ENCODE assay signal across 20 cellular contexts in genomic region chr7:134549366-134549765, GRCh38. TPM values are rescaled to one million over a fixed set of nuclear protein-coding genes. Genes with fewer than 3 reads are reported as not detected.
DNase-seq lines count a peak whose midpoint lies in the region; ATAC-seq and TF ChIP-seq lines count a peak whose summit lies in the region.
"Had no signal": no experiment of that assay in that cellular context is flagged by ENCODE, and none has a peak within 500 bp of the region (broad histone marks: within the 10 kb centered on the region; RNA-seq: fewer than 3 reads in every experiment).

No MANE protein-coding gene starts in this region.

- no peaks in the 10 kb centered on the region for H3F3A ChIP-seq in GM23338 (replicated peaks; ENCODE audit: low read depth)

- H4K20me1 ChIP-seq in GM23338 (replicated peaks; ENCODE audit: insufficient read depth), result no peaks in the 10 kb centered on the region

- H3K9me3 ChIP-seq in adipocyte (ENCODE audit: control insufficient read depth, low read length), result no peaks in the 10 kb centered on the region

- H3K36me3 ChIP-seq in GM23338 (ENCODE audit: insufficient read depth) (no peaks in the 10 kb centered on the region), adipocyte (ENCODE audit: control insufficient read depth, insufficient read depth, low read length, severe bottlenecking) (no peaks in the 10 kb centered on the region)

- peaks cover 4% of the 10 kb centered on the region for H3K9me2 ChIP-seq in GM23338 (ENCODE audit: insufficient read depth)

- CTCF ChIA-PET in activated CD8-positive, alpha-beta T cell treated with anti-CD3 and anti-CD28 coated beads, Interleukin-2, amount 10 ng/mL, durations not matched to agents 7 days and 5 days (lab: Charles Lee), result interaction anchor here (1.4 to 4.7 kb wide), 3 partner anchors 9 to 116 kb away, joined by 3 to 51 read pairs (median 7); no protein-coding TSS in a partner anchor

- H2AFZ ChIP-seq in GM23338, result peak overlapping the region; percentile 63; the same call in 1 of the 2 replicates

- no peaks in the 10 kb centered on the region for H3K79me2 ChIP-seq in GM23338 (replicated peaks; ENCODE audit: insufficient read depth)

- H3K27me3 Mint-ChIP-seq in GM23338 (ENCODE audit: insufficient read depth, low read depth, poor library complexity) (peaks cover 7% of the 10 kb centered on the region), nephron (ENCODE audit: low read depth) (peaks cover 26% of the 10 kb centered on the region)
- H3K27me3 Mint-ChIP-seq in stimulated activated memory B cell treated with anti-CD40 and anti-IgM and Interleukin-4, amounts not matched to agents 10 μg/mL and 1 μg/mL and 100 μg/mL, for 72 hours, result peaks cover 57% of the 10 kb centered on the region
- peaks cover 11% of the 10 kb centered on the region for H3K27me3 Mint-ChIP-seq in activated CD8-positive, alpha-beta T cell treated with anti-CD3 and anti-CD28 coated beads, Interleukin-2, amount 10 ng/mL, durations not matched to agents 7 days and 5 days (ENCODE audit: low read depth)

- H3K36me3 Mint-ChIP-seq in GM23338 (ENCODE audit: low read depth) (no peaks in the 10 kb centered on the region), nephron (ENCODE audit: low read depth) (no peaks in the 10 kb centered on the region)
- H3K36me3 Mint-ChIP-seq in stimulated activated memory B cell treated with anti-CD40 and anti-IgM and Interleukin-4, amounts not matched to agents 10 μg/mL and 1 μg/mL and 100 μg/mL, for 72 hours, result no peaks in the 10 kb centered on the region
- H3K36me3 Mint-ChIP-seq in activated CD8-positive, alpha-beta T cell treated with anti-CD3 and anti-CD28 coated beads, Interleukin-2, amount 10 ng/mL, durations not matched to agents 7 days and 5 days (ENCODE audit: low read depth), result no peaks in the 10 kb centered on the region
- H3K36me3 Mint-ChIP-seq: CD14-positive monocyte had no signal

- H3K27me3 ChIP-seq in GM23338 (ENCODE audit: insufficient read depth) (no peaks in the 10 kb centered on the region), adipocyte (replicated peaks; ENCODE audit: control insufficient read depth, insufficient read depth, low read length) (peaks cover 9% of the 10 kb centered on the region)

- H3K4me3 Mint-ChIP-seq in GM23338 (no peak overlapping the region; the same call in 2 of the 3 replicates), nephron (peak overlapping the region in 1 of 3 experiments; percentile 40)
- H3K4me3 Mint-ChIP-seq in stimulated activated memory B cell treated with anti-CD40 and anti-IgM and Interleukin-4, amounts not matched to agents 10 μg/mL and 1 μg/mL and 100 μg/mL, for 72 hours, result no peak overlapping the region
- H3K4me3 Mint-ChIP-seq in activated CD8-positive, alpha-beta T cell treated with anti-CD3 and anti-CD28 coated beads, Interleukin-2, amount 10 ng/mL, durations not matched to agents 7 days and 5 days, result no peak overlapping the region
- H3K4me3 Mint-ChIP-seq: CD14-positive monocyte, HFFc6 had no signal

- no peak overlapping the region for H3K27ac ChIP-seq in GM23338 (ENCODE audit: low read depth)
- H3K27ac ChIP-seq: RWPE1 had no signal

- H3K4me1 ChIP-seq in GM23338 (ENCODE audit: insufficient read depth) (peaks cover 21% of the 10 kb centered on the region), adipocyte (ENCODE audit: control insufficient read depth, insufficient read depth, low read length) (peaks cover 21% of the 10 kb centered on the region)

- H3K9me3 Mint-ChIP-seq in GM23338 (no peaks in the 10 kb centered on the region; the same call in 2 of the 3 replicates), nephron (no peaks in the 10 kb centered on the region)
- H3K9me3 Mint-ChIP-seq in stimulated activated memory B cell treated with anti-CD40 and anti-IgM and Interleukin-4, amounts not matched to agents 10 μg/mL and 1 μg/mL and 100 μg/mL, for 72 hours, result no peaks in the 10 kb centered on the region
- no peaks in the 10 kb centered on the region for H3K9me3 Mint-ChIP-seq in activated CD8-positive, alpha-beta T cell treated with anti-CD3 and anti-CD28 coated beads, Interleukin-2, amount 10 ng/mL, durations not matched to agents 7 days and 5 days (ENCODE audit: insufficient read depth)
- H3K9me3 Mint-ChIP-seq: CD14-positive monocyte, HFFc6 had no signal

- TF ChIP-seq CTCF in GM23338 (conservative IDR thresholded peaks at IDR 0.05; ENCODE audit: low read depth in 2 of 2) (no peak), nephron (IDR thresholded peaks at IDR 0.05; ENCODE audit: unreplicated experiment in 3 of 3) (no peak)

- H3K27ac Mint-ChIP-seq in GM23338, result no peak overlapping the region
- H3K27ac Mint-ChIP-seq in nephron, result peak overlapping the region in 2 of 3 experiments; percentile 3 to 19
- H3K27ac Mint-ChIP-seq in stimulated activated memory B cell treated with anti-CD40 and anti-IgM and Interleukin-4, amounts not matched to agents 10 μg/mL and 1 μg/mL and 100 μg/mL, for 72 hours, result peak overlapping the region; percentile 62
- no peak overlapping the region for H3K27ac Mint-ChIP-seq in activated CD8-positive, alpha-beta T cell treated with anti-CD3 and anti-CD28 coated beads, Interleukin-2, amount 10 ng/mL, durations not matched to agents 7 days and 5 days
- H3K27ac Mint-ChIP-seq: CD14-positive monocyte, HFFc6 had no signal

- H3K4me2 ChIP-seq in GM23338, result no peak overlapping the region

- no peak for DNase-seq in GM23338 (ENCODE audit: low spot score)
- no peak for DNase-seq in adipocyte (ENCODE audit: low read depth)
- no peak for DNase-seq in NCI-H1092 treated with DMSO at 0.1 percent for 48 hours (lab: John Stamatoyannopoulos, UW)
- DNase-seq in activated CD8-positive, alpha-beta T cell treated with anti-CD3 and anti-CD28 coated beads, Interleukin-2, amount 10 ng/mL, durations not matched to agents 7 days and 5 days, result no peak
- DNase-seq: GF-D8, KG1, NCI-H1048, NCI-H146, NCI-H2081 treated with DMSO at 0.1 percent for 48 hours, NCI-H345, NCI-H526 treated with DMSO at 0.1 percent for 48 hours had no signal

- H3K9ac ChIP-seq in adipocyte (ENCODE audit: low read length), result no peak overlapping the region

- ATAC-seq in GM23338, result no peak
- ATAC-seq in stimulated activated memory B cell treated with anti-CD40 and anti-IgM and Interleukin-4, amounts not matched to agents 10 μg/mL and 1 μg/mL and 100 μg/mL, for 72 hours, result no peak
- ATAC-seq in activated CD4-positive, CD25-positive, alpha-beta regulatory T cell treated with anti-CD3 and anti-CD28 coated beads, Interleukin-2, amount 50 U/mL, for 24 hours, result no peak
- no peak for ATAC-seq in activated CD8-positive, alpha-beta T cell treated with anti-CD3 and anti-CD28 coated beads, Interleukin-2, amount 10 ng/mL, durations not matched to agents 7 days and 5 days
- ATAC-seq: HepG2 had no signal

- H3K4me1 Mint-ChIP-seq in GM23338, result peaks cover 41% of the 10 kb centered on the region
- peaks cover 51% of the 10 kb centered on the region for H3K4me1 Mint-ChIP-seq in nephron
- peaks cover 26% of the 10 kb centered on the region for H3K4me1 Mint-ChIP-seq in stimulated activated memory B cell treated with anti-CD40 and anti-IgM and Interleukin-4, amounts not matched to agents 10 μg/mL and 1 μg/mL and 100 μg/mL, for 72 hours
- peaks cover 5% of the 10 kb centered on the region for H3K4me1 Mint-ChIP-seq in activated CD8-positive, alpha-beta T cell treated with anti-CD3 and anti-CD28 coated beads, Interleukin-2, amount 10 ng/mL, durations not matched to agents 7 days and 5 days (ENCODE audit: low read depth)

- POLR2A ChIA-PET in activated CD8-positive, alpha-beta T cell treated with anti-CD3 and anti-CD28 coated beads, Interleukin-2, amount 10 ng/mL, durations not matched to agents 7 days and 5 days (lab: Charles Lee), result no interaction called here

- H3K4me3 ChIP-seq in GM23338, result no peak overlapping the region
- H3K4me3 ChIP-seq in adipocyte (ENCODE audit: low read length), result peak overlapping the region; percentile 32

TF ChIP-seq in GM23338, 12 proteins besides CTCF, POLR2A, EP300 and RAD21 (continues in another document):
- TF ChIP-seq NANOG (IDR thresholded peaks at IDR 0.05; ENCODE audit: borderline replicate concordance) (no peak), REST (IDR thresholded peaks at IDR 0.05; ENCODE audit: unreplicated experiment) (no peak)

RNA-seq across cellular contexts. Expression of gene AKR1B15, which starts 0.5 kb away (rescaled TPM):
- total RNA-seq in GM23338 (2014; rRNA removed; shearing (Covaris generic)), result 0.08 TPM in 1 of 2 replicates, not detected in the other
- 0.17 TPM in 1 of 2 replicates, not detected in the other for polyA plus RNA-seq in GM23338 (2016; fragmentation: Nextera tagmentation; extraction: Ambion mirVana)
- not detected for total RNA-seq in activated CD8-positive, alpha-beta T cell treated with anti-CD3 and anti-CD28 coated beads, Interleukin-2, amount 10 ng/mL, durations not matched to agents 7 days and 5 days
- total RNA-seq: Daoy, HFFc6, OCI-LY7 had no signal
- polyA plus RNA-seq: CD14-positive monocyte, HepG2 had no signal

RNA-seq across cellular contexts. Expression of gene AKR1B10, which starts 22.0 kb away (rescaled TPM):
- 0.69 TPM in 1 of 2 replicates, not detected in the other for total RNA-seq in GM23338 (2014; rRNA removed; shearing (Covaris generic))
- polyA plus RNA-seq in GM23338 (2016; fragmentation: Nextera tagmentation; extraction: Ambion mirVana), result 0.27 TPM in 1 of 2 replicates, not detected in the other
- total RNA-seq in activated CD8-positive, alpha-beta T cell treated with anti-CD3 and anti-CD28 coated beads, Interleukin-2, amount 10 ng/mL, durations not matched to agents 7 days and 5 days, result not detected
- total RNA-seq: OCI-LY7 had no signal
- polyA plus RNA-seq: CD14-positive monocyte had no signal

Comparison
In these comparisons a context has a peak if more than half of its experiments do, and no peak if none do; other contexts are left out.
1. H3K27ac Mint-ChIP-seq: peak in nephron (2 of 3) and stimulated activated memory B cell treated with anti-CD40 and anti-IgM and Interleukin-4, amounts not matched to agents 10 μg/mL and 1 μg/mL and 100 μg/mL, for 72 hours (single experiment); none in GM23338 (single experiment) and activated CD8-positive, alpha-beta T cell treated with anti-CD3 and anti-CD28 coated beads, Interleukin-2, amount 10 ng/mL, durations not matched to agents 7 days and 5 days (single experiment).